In genomic region chr9:97468658-97469448, GRCh38 we compare ENCODE assay signal across 7 cellular contexts. TPM values are rescaled to one million over a fixed set of nuclear protein-coding genes. Genes with fewer than 3 reads are reported as not detected.
DNase-seq lines count a peak whose midpoint lies in the region; ATAC-seq, FAIRE-seq and TF ChIP-seq lines count a peak whose summit lies in the region.

No MANE protein-coding gene starts in this region.

- peak; percentile 83 for ATAC-seq in GM21737 (IDR thresholded peaks at IDR 0.05; ENCODE audit: unreplicated experiment)
- peak; percentile 98 for ATAC-seq in left ventricle myocardium superior

- peak; percentile 92 for TF ChIP-seq CTCF in GM10248 (IDR thresholded peaks at IDR 0.05; ENCODE audit: control extremely low read depth, extremely low read depth, low read depth, missing control alignments)

- CTCF ChIA-PET in GM10248 (lab: Yijun Ruan, JAX) = interaction anchor here (0.8 to 10.4 kb wide), 73 partner anchors 9 to 612 kb away, joined by 3 to 443 read pairs (median 5); partner anchors contain the start of genes NCBP1, TDRD7, TMOD1 and TSTD2

- POLR2A ChIA-PET in GM10248 (lab: Yijun Ruan, JAX) = interaction anchor here (0.6 to 1.3 kb wide), 2 partner anchors 130 to 178 kb away, joined by 3 to 5 read pairs; no protein-coding TSS in a partner anchor

- FAIRE-seq in RCC 7860 (lab: Jason Lieb, UNC) = no peak

- DNase-seq in GM10248 (ENCODE audit: extremely low spot score) (peak; percentile 69), HuH-7.5 (ENCODE audit: low spot score) (peak; percentile 55), RCC 7860 (ENCODE audit: low spot score) (peak; percentile 20), amygdala (lab: John Stamatoyannopoulos, UW) (peak; percentile 8 to 94 (median 72)), left ventricle myocardium superior (peak; percentile 67), putamen (ENCODE audit: low spot score) (peak; percentile 89)

- intact Hi-C loops in left ventricle myocardium superior (cut with micrococcal nuclease) = loop anchor here (5.0 kb wide), 1 partner anchor 148 kb away; no protein-coding TSS in a partner anchor

RNA-seq across cellular contexts. Expression of gene TMOD1, which starts 32.6 kb away (rescaled TPM):
- 205 TPM for total RNA-seq in left ventricle myocardium superior

RNA-seq across cellular contexts. Expression of gene TDRD7, which starts 57.0 kb away (rescaled TPM):
- 8.8 TPM for total RNA-seq in left ventricle myocardium superior

Comparison
In these comparisons a context has a peak if more than half of its experiments do, and no peak if none do; other contexts are left out.
1. Peak in every context shown above with its lines: DNase-seq and ATAC-seq.
2. DNase-seq: peak in every context shown above with its lines; median percentile 89 in putamen; 72 in amygdala; 69 in GM10248; 67 in left ventricle myocardium superior; 55 in HuH-7.5; 20 in RCC 7860.